In the genomic region with DNA sequence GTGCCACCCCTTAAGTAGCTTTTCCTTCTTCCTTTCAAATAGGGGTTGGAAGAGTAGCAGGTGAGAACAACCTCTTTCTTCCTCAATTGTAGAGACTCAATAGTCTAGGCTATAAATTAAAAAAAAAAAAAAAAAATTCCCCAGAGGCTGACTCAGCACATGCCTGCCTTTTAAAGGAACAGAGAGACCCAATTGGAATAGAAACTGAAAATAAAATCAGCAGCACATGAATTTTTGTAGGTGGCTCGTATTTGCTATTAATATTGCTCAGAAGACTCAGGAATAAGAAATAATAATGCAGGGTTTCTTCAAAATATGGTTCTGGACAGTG, we compare ENCODE assay signal across 8 cellular contexts. TPM values are rescaled to one million over a fixed set of nuclear protein-coding genes. Genes with fewer than 3 reads are reported as not detected.
DNase-seq lines count a peak whose midpoint lies in the region; ATAC-seq and TF ChIP-seq lines count a peak whose summit lies in the region.

No MANE protein-coding gene starts in this region.

- ATAC-seq in GM21717 (IDR thresholded peaks at IDR 0.05; ENCODE audit: unreplicated experiment): peak; percentile 57

- TF ChIP-seq CTCF in esophagus squamous epithelium (IDR thresholded peaks at IDR 0.05): no peak

- H3K27ac ChIP-seq in ACC112 (ENCODE audit: low read depth, low read length): peak overlapping the region; percentile 70
- peak overlapping the region; percentile 24 to 71 (median 64) for H3K27ac ChIP-seq in esophagus squamous epithelium

- WGBS in esophagus squamous epithelium, 2 donors: 0 to 3% methylated on average over 1 of the region's 1 CpG

- H3K4me3 ChIP-seq in ACC112 (ENCODE audit: low read depth, low read length): peak overlapping the region; percentile 79
- peak overlapping the region in 3 of 4 donors; percentile 25 to 50 (median 29) for H3K4me3 ChIP-seq in esophagus squamous epithelium
- peak overlapping the region; percentile 61 for H3K4me3 ChIP-seq in skeletal muscle satellite cell (ENCODE audit: low read length)

- intact Hi-C loops in esophagus squamous epithelium (cut with DNase I): no loop called here

- peak overlapping the region; percentile 50 for H3K9ac ChIP-seq in skeletal muscle satellite cell (ENCODE audit: low read depth, low read length)

- no peak overlapping the region for H2AFZ ChIP-seq in ACC112 (ENCODE audit: low read length, unreplicated experiment)

- no peak for TF ChIP-seq POLR2A in esophagus squamous epithelium (IDR thresholded peaks at IDR 0.05)

- H3K4me2 ChIP-seq in skeletal muscle satellite cell (ENCODE audit: low read length): peak overlapping the region; percentile 79

- H3K36me3 ChIP-seq in ACC112 (ENCODE audit: insufficient read depth, low read length) (no peaks in the 10 kb centered on the region; the same call in 1 of the 2 replicates), esophagus squamous epithelium (no peaks in the 10 kb centered on the region), skeletal muscle satellite cell (ENCODE audit: insufficient read depth, low read length) (peaks cover 8% of the 10 kb centered on the region)

- H3K9me3 ChIP-seq in esophagus squamous epithelium (no peaks in the 10 kb centered on the region), skeletal muscle satellite cell (replicated peaks; ENCODE audit: low read length) (no peaks in the 10 kb centered on the region)

- DNase-seq in RPMI7951 (ENCODE audit: low read depth): peak; percentile 58
- no peak for DNase-seq in esophagus squamous epithelium (lab: John Stamatoyannopoulos, UW)
- no peak for DNase-seq in NCI-H1048 (lab: John Stamatoyannopoulos, UW)
- no peak for DNase-seq in medulla oblongata (ENCODE audit: extremely low spot score)
- no peak for DNase-seq in stimulated activated CD4-positive, alpha-beta T cell treated with anti-CD3 and anti-CD28 coated beads, Interleukin-2, amount 100 ng/mL, for 24 hours

- H3K4me1 ChIP-seq in ACC112 (ENCODE audit: control insufficient read depth, insufficient read depth, low read length, unreplicated experiment) (peaks cover 67% of the 10 kb centered on the region), esophagus squamous epithelium (peaks cover 58 to 98% (median 75%) of the 10 kb centered on the region in 3 donors), skeletal muscle satellite cell (ENCODE audit: control insufficient read depth, insufficient read depth, low read length) (peaks cover 69% of the 10 kb centered on the region)

- H3K79me2 ChIP-seq in ACC112 (ENCODE audit: control insufficient read depth, insufficient read depth, low read length, unreplicated experiment): peaks cover 98% of the 10 kb centered on the region

- H3K27me3 ChIP-seq in ACC112 (ENCODE audit: insufficient read depth, low read length) (no peaks in the 10 kb centered on the region), esophagus squamous epithelium (no peaks in the 10 kb centered on the region), skeletal muscle satellite cell (ENCODE audit: control insufficient read depth, insufficient read depth, low read length) (no peaks in the 10 kb centered on the region)

RNA-seq across cellular contexts. Expression of a gene that starts 19.3 kb away (rescaled TPM):
- total RNA-seq in RPMI7951 (2014; rRNA removed; shearing (Covaris generic)): 15.6 and 18.5 TPM in 2 replicates
- total RNA-seq in esophagus squamous epithelium: 10 to 100 TPM; 23.1 to 49.9 (median 31.6) TPM
- 25.1 and 26.9 TPM in 2 replicates for total RNA-seq in skeletal muscle satellite cell (2012; rRNA removed)

Comparison
In these comparisons a context has a peak if more than half of its experiments do, and no peak if none do; other contexts are left out.
1. H3K4me3 ChIP-seq: peak in every context shown above with its lines; median percentile 79 in ACC112; 61 in skeletal muscle satellite cell; 29 in esophagus squamous epithelium.